21 cellular contexts compared by ENCODE assay signal in genomic region chr3:57746156-57747125, GRCh38. TPM values are rescaled to one million over a fixed set of nuclear protein-coding genes. Genes with fewer than 3 reads are reported as not detected.
DNase-seq lines count a peak whose midpoint lies in the region; ATAC-seq, FAIRE-seq and TF ChIP-seq lines count a peak whose summit lies in the region.
"Had no signal": no experiment of that assay in that cellular context is flagged by ENCODE, and none has a peak within 500 bp of the region (broad histone marks: within the 10 kb centered on the region; RNA-seq: fewer than 3 reads in every experiment).

No MANE protein-coding gene starts in this region.

- H3K4me3 Mint-ChIP-seq in CD8-positive, alpha-beta T cell, result no peak overlapping the region
- H3K4me3 Mint-ChIP-seq: CD4-positive, alpha-beta memory T cell; T-cell had no signal

- POLR2A ChIA-PET in HepG2 (lab: Yijun Ruan, JAX), result no interaction called here
- POLR2A ChIA-PET in CD8-positive, alpha-beta T cell (lab: Charles Lee), result no interaction called here

- H3K36me3 ChIP-seq in HepG2 (replicated peaks in 1 of 2; ENCODE audit: control insufficient read depth in 1 of 2, insufficient read depth in 2 of 2, low read length in 2 of 2) (no peaks in the 10 kb centered on the region), right lobe of liver (no peaks in the 10 kb centered on the region)
- no peaks in the 10 kb centered on the region for H3K36me3 ChIP-seq in CD8-positive, alpha-beta T cell (ENCODE audit: insufficient read depth, low read length)
- H3K36me3 ChIP-seq: BLaER1 treated with 17β-estradiol and CSF1 and Interleukin-3, amounts not matched to agents 10 nM and 100 nM; Peyer's patch had no signal

- in situ Hi-C loops in HepG2 (cut with HindIII; ENCODE audit: extremely low pct_ligation_motif_present, low pct_unique_long_range_greater_than_20kb), result no loop called here

- no peaks in the 10 kb centered on the region for H3K79me2 ChIP-seq in HepG2 (ENCODE audit: insufficient read depth, low read length)

- no peak for FAIRE-seq in HepG2 (lab: Jason Lieb, UNC)
- FAIRE-seq: A549, H54 had no signal

- TF ChIP-seq POLR2A in HepG2 (IDR thresholded peaks at IDR 0.05; ENCODE audit: insufficient read depth in 1 of 2, low read depth in 2 of 2, low read length in 2 of 2), result no peak
- no peak for TF ChIP-seq POLR2A in right lobe of liver (IDR thresholded peaks at IDR 0.05)

- no peaks in the 10 kb centered on the region for H3K9me3 ChIP-seq in HepG2 (ENCODE audit: low read length)
- no peaks in the 10 kb centered on the region for H3K9me3 ChIP-seq in right lobe of liver
- H3K9me3 ChIP-seq in CD8-positive, alpha-beta T cell (ENCODE audit: low read length), result no peaks in the 10 kb centered on the region
- H3K9me3 ChIP-seq: A549; BLaER1 treated with 17β-estradiol and CSF1 and Interleukin-3, amounts not matched to agents 10 nM and 100 nM; Peyer's patch had no signal

- 79% methylated on average over 17 of the region's 22 CpGs for WGBS in HepG2 (ENCODE audit: low lambda C conversion rate)
- WGBS in right lobe of liver (ENCODE audit: insufficient coverage, low coverage, low lambda C conversion rate, missing lambda C conversion rate), result 50% methylated on average over 2 of the region's 22 CpGs

- H3K9ac ChIP-seq in HepG2 (ENCODE audit: insufficient read depth, low read depth, low read length), result no peak overlapping the region
- H3K9ac ChIP-seq: BLaER1 treated with 17β-estradiol and CSF1 and Interleukin-3, amounts not matched to agents 10 nM and 100 nM had no signal

- H3K27me3 ChIP-seq in HepG2 (ENCODE audit: control insufficient read depth in 1 of 2, insufficient read depth in 2 of 2, low read length in 2 of 2) (no peaks in the 10 kb centered on the region), right lobe of liver (no peaks in the 10 kb centered on the region)
- no peaks in the 10 kb centered on the region for H3K27me3 ChIP-seq in CD8-positive, alpha-beta T cell (ENCODE audit: insufficient read depth, low read length)
- H3K27me3 ChIP-seq: BLaER1 treated with 17β-estradiol and CSF1 and Interleukin-3, amounts not matched to agents 10 nM and 100 nM; Peyer's patch had no signal

- CTCF ChIA-PET in HepG2 (lab: Yijun Ruan, JAX; ENCODE audit: low intra/inter-chr PET ratio, low total read pairs), result no interaction called here
- CTCF ChIA-PET in CD8-positive, alpha-beta T cell (lab: Charles Lee), result no interaction called here

- no peak for TF ChIP-seq RAD21 in HepG2 (CRISPR knock-in tag; IDR thresholded peaks at IDR 0.05)

- no peaks in the 10 kb centered on the region for H3K36me3 Mint-ChIP-seq in CD8-positive, alpha-beta T cell
- H3K36me3 Mint-ChIP-seq: CD4-positive, alpha-beta memory T cell; T-cell had no signal

- TF ChIP-seq EP300 in HepG2 (IDR thresholded peaks at IDR 0.05; ENCODE audit: low read depth in 2 of 2, low read length in 2 of 2) (no peak), HepG2 (CRISPR knock-in tag; IDR thresholded peaks at IDR 0.05; ENCODE audit: borderline replicate concordance) (no peak)

- H2AFZ ChIP-seq in HepG2 (ENCODE audit: low read length), result peak overlapping the region; percentile 37

- TF ChIP-seq CTCF in HepG2 (CRISPR knock-in tag; IDR thresholded peaks at IDR 0.05), result no peak
- TF ChIP-seq CTCF in right lobe of liver (IDR thresholded peaks at IDR 0.05), result no peak
- no peak for TF ChIP-seq CTCF in fibroblast of mammary gland (conservative IDR thresholded peaks at IDR 0.05; ENCODE audit: control insufficient read depth, insufficient read depth, low read depth, low read length)
- no peak for TF ChIP-seq CTCF in CD8-positive, alpha-beta T cell (IDR thresholded peaks at IDR 0.05)

- no TSS peak for BruUV-seq in HepG2 (replicated peaks; lab: Mats Ljungman, UMichigan)

- peak; percentile 74 for ATAC-seq in HepG2
- no peak for ATAC-seq in right lobe of liver
- no peak for ATAC-seq in HG02588 (IDR thresholded peaks at IDR 0.05; ENCODE audit: unreplicated experiment)
- no peak for ATAC-seq in CD8-positive, alpha-beta T cell
- ATAC-seq: T-cell had no signal

- intact Hi-C loops in HepG2 (cut with micrococcal nuclease; ENCODE audit: unreplicated experiment) (no loop called here), right lobe of liver (cut with DNase I) (no loop called here)
- intact Hi-C loops in CD8-positive, alpha-beta T cell (cut with DNase I, micrococcal nuclease), result no loop called here

- H3K4me1 ChIP-seq in HepG2 (ENCODE audit: insufficient read depth, low read length) (peaks cover 17% of the 10 kb centered on the region), right lobe of liver (peaks cover 0 to 1% (median under 1%) of the 10 kb centered on the region in 4 donors)
- no peaks in the 10 kb centered on the region for H3K4me1 ChIP-seq in CD8-positive, alpha-beta T cell (ENCODE audit: insufficient read depth, low read length)
- H3K4me1 ChIP-seq: Peyer's patch had no signal

- DNase-seq in HepG2 (ENCODE audit: low spot score) (no peak), right lobe of liver (no peak), NCI-H524 treated with DMSO at 0.1 percent for 48 hours (lab: John Stamatoyannopoulos, UW) (peak; percentile 61), fibroblast of mammary gland (ENCODE audit: low read depth) (peak; percentile 7), AG20443 (ENCODE audit: low spot score) (no peak)
- DNase-seq in CD8-positive, alpha-beta T cell, result no peak
- DNase-seq: CD4-positive, alpha-beta memory T cell; DMS53; EL; GF-D8; NCI-H1092; NCI-H1436; NCI-H187 treated with DMSO at 0.1 percent for 48 hours; NCI-H446 treated with DMSO at 0.1 percent for 48 hours; NCI-H748 treated with DMSO at 0.1 percent for 48 hours; Peyer's patch; T-cell had no signal

- no peak overlapping the region for H3K27ac Mint-ChIP-seq in CD8-positive, alpha-beta T cell
- H3K27ac Mint-ChIP-seq: CD4-positive, alpha-beta memory T cell; T-cell had no signal

- no peak overlapping the region for H3K4me2 ChIP-seq in HepG2 (ENCODE audit: low read depth, low read length)
- H3K4me2 ChIP-seq: A549; BLaER1 treated with 17β-estradiol and CSF1 and Interleukin-3, amounts not matched to agents 10 nM and 100 nM had no signal

- H3K4me3 ChIP-seq in HepG2 (replicated peaks in 1 of 3; ENCODE audit: insufficient read depth in 1 of 3, low read depth in 2 of 3, low read length in 3 of 3) (no peak overlapping the region), right lobe of liver (no peak overlapping the region), fibroblast of mammary gland (ENCODE audit: control insufficient read depth, low read depth, low read length) (no peak overlapping the region)
- no peak overlapping the region for H3K4me3 ChIP-seq in CD8-positive, alpha-beta T cell (ENCODE audit: low read depth, low read length)
- H3K4me3 ChIP-seq: A549; BLaER1 treated with 17β-estradiol and CSF1 and Interleukin-3, amounts not matched to agents 10 nM and 100 nM; Peyer's patch had no signal

- no peaks in the 10 kb centered on the region for H4K20me1 ChIP-seq in HepG2 (ENCODE audit: insufficient read depth, low read length)
- H4K20me1 ChIP-seq: BLaER1 treated with 17β-estradiol and CSF1 and Interleukin-3, amounts not matched to agents 10 nM and 100 nM had no signal

- H3K27ac ChIP-seq in HepG2 (ENCODE audit: extremely low read length, insufficient read depth, low read length), result no peak overlapping the region
- H3K27ac ChIP-seq in right lobe of liver, result no peak overlapping the region
- no peak overlapping the region for H3K27ac ChIP-seq in CD8-positive, alpha-beta T cell (ENCODE audit: low read depth, low read length)
- H3K27ac ChIP-seq: A549; BLaER1 treated with 17β-estradiol and CSF1 and Interleukin-3, amounts not matched to agents 10 nM and 100 nM; Peyer's patch had no signal

- H3K4me1 Mint-ChIP-seq in CD8-positive, alpha-beta T cell (ENCODE audit: low read depth), result no peaks in the 10 kb centered on the region
- H3K4me1 Mint-ChIP-seq: CD4-positive, alpha-beta memory T cell; T-cell had no signal

- no peaks in the 10 kb centered on the region for H3K9me3 Mint-ChIP-seq in CD8-positive, alpha-beta T cell
- H3K9me3 Mint-ChIP-seq: CD4-positive, alpha-beta memory T cell; T-cell had no signal

- peaks cover 2% of the 10 kb centered on the region for H3K27me3 Mint-ChIP-seq in CD8-positive, alpha-beta T cell (ENCODE audit: low read depth)
- H3K27me3 Mint-ChIP-seq: CD4-positive, alpha-beta memory T cell; T-cell had no signal

RNA-seq across cellular contexts. Expression of gene SLMAP, which starts 9.7 kb away (rescaled TPM):
- total RNA-seq in HepG2 (2016; rRNA removed; fragmentation: Illumina TruSeq; extraction: Trizol) (48.3 and 61.3 TPM in 2 replicates), right lobe of liver (10 to 100 TPM; 21.1 to 34.9 (median 25.1) TPM)
- total RNA-seq in HepG2 (2016; cell fraction: cytosol; rRNA removed; fragmentation: Illumina TruSeq; extraction: Trizol; ENCODE audit: low read depth), result 16.5 and 17.6 TPM in 2 replicates
- total RNA-seq in HepG2 (2016; cell fraction: insoluble cytoplasmic fraction; rRNA removed; fragmentation: Illumina TruSeq; extraction: Trizol), result 50.5 and 56.8 TPM in 2 replicates
- 26.6 and 29.2 TPM in 2 replicates for total RNA-seq in HepG2 (2016; cell fraction: membrane; rRNA removed; fragmentation: Illumina TruSeq; extraction: Trizol)
- 55.6 and 65.7 TPM in 2 replicates for total RNA-seq in HepG2 (2016; cell fraction: nucleus; rRNA removed; fragmentation: Illumina TruSeq; extraction: Trizol)
- polyA plus RNA-seq in HepG2 (2011; rRNA removed), result 23.2 and 24.0 TPM in 2 replicates
- polyA plus RNA-seq in HepG2 (2011; cell fraction: cytosol; rRNA removed), result 10.0 and 15.1 TPM in 2 replicates
- polyA plus RNA-seq in HepG2 (2011; cell fraction: nucleus; rRNA removed), result 21.3 and 27.5 TPM in 2 replicates
- 21.8 and 25.6 TPM in 2 replicates for polyA plus RNA-seq in HepG2 (2012)
- 1.7 and 2.2 TPM in 2 replicates for polyA plus RNA-seq in HepG2 (2016; cell fraction: cytosol; fragmentation: Illumina TruSeq; extraction: Trizol; ENCODE audit: low read depth)
- polyA plus RNA-seq in HepG2 (2016; cell fraction: insoluble cytoplasmic fraction; fragmentation: Illumina TruSeq; extraction: Trizol; ENCODE audit: low read depth), result 40.5 and 40.7 TPM in 2 replicates
- 10.4 and 10.5 TPM in 2 replicates for polyA plus RNA-seq in HepG2 (2016; cell fraction: membrane; fragmentation: Illumina TruSeq; extraction: Trizol; ENCODE audit: low read depth)
- 44.5 and 45.1 TPM in 2 replicates for polyA plus RNA-seq in HepG2 (2016; cell fraction: nucleus; fragmentation: Illumina TruSeq; extraction: Trizol; ENCODE audit: insufficient read depth, low read depth)
- 90.9 and 106 TPM in 2 replicates for polyA minus RNA-seq in HepG2 (2011; rRNA and poly(A)+ RNA removed; ENCODE audit: low replicate concordance)
- polyA minus RNA-seq in HepG2 (2011; cell fraction: cytosol; rRNA and poly(A)+ RNA removed), result 36.1 and 37.0 TPM in 2 replicates
- polyA minus RNA-seq in HepG2 (2011; cell fraction: nucleus; rRNA and poly(A)+ RNA removed), result 122 and 124 TPM in 2 replicates
- 10 to 100 TPM; 55.0 to 56.7 TPM for total RNA-seq in CD8-positive, alpha-beta T cell

RNA-seq across cellular contexts. Expression of gene DENND6A, which starts 53.6 kb away (rescaled TPM):
- total RNA-seq in HepG2 (2016; rRNA removed; fragmentation: Illumina TruSeq; extraction: Trizol), result 9.4 and 12.8 TPM in 2 replicates
- total RNA-seq in HepG2 (2016; cell fraction: cytosol; rRNA removed; fragmentation: Illumina TruSeq; extraction: Trizol; ENCODE audit: low read depth), result 8.3 and 10.2 TPM in 2 replicates
- 9.9 and 12.4 TPM in 2 replicates for total RNA-seq in HepG2 (2016; cell fraction: insoluble cytoplasmic fraction; rRNA removed; fragmentation: Illumina TruSeq; extraction: Trizol)
- 4.6 and 5.3 TPM in 2 replicates for total RNA-seq in HepG2 (2016; cell fraction: membrane; rRNA removed; fragmentation: Illumina TruSeq; extraction: Trizol)
- total RNA-seq in HepG2 (2016; cell fraction: nucleus; rRNA removed; fragmentation: Illumina TruSeq; extraction: Trizol), result 10.8 and 12.4 TPM in 2 replicates
- 9.7 and 11.1 TPM in 2 replicates for polyA plus RNA-seq in HepG2 (2011; rRNA removed)
- 4.4 and 9.0 TPM in 2 replicates for polyA plus RNA-seq in HepG2 (2011; cell fraction: cytosol; rRNA removed)
- 5.5 and 8.4 TPM in 2 replicates for polyA plus RNA-seq in HepG2 (2011; cell fraction: nucleus; rRNA removed)
- 8.3 and 9.7 TPM in 2 replicates for polyA plus RNA-seq in HepG2 (2012)
- 0.28 and 0.61 TPM in 2 replicates for polyA plus RNA-seq in HepG2 (2016; cell fraction: cytosol; fragmentation: Illumina TruSeq; extraction: Trizol; ENCODE audit: low read depth)
- polyA plus RNA-seq in HepG2 (2016; cell fraction: insoluble cytoplasmic fraction; fragmentation: Illumina TruSeq; extraction: Trizol; ENCODE audit: low read depth), result 7.7 and 8.2 TPM in 2 replicates
- 1.7 and 1.9 TPM in 2 replicates for polyA plus RNA-seq in HepG2 (2016; cell fraction: membrane; fragmentation: Illumina TruSeq; extraction: Trizol; ENCODE audit: low read depth)
- polyA plus RNA-seq in HepG2 (2016; cell fraction: nucleus; fragmentation: Illumina TruSeq; extraction: Trizol; ENCODE audit: insufficient read depth, low read depth), result 14.9 and 16.0 TPM in 2 replicates
- 5.4 and 22.0 TPM in 2 replicates for polyA minus RNA-seq in HepG2 (2011; rRNA and poly(A)+ RNA removed; ENCODE audit: low replicate concordance)
- 8.2 and 11.8 TPM in 2 replicates for polyA minus RNA-seq in HepG2 (2011; cell fraction: cytosol; rRNA and poly(A)+ RNA removed)
- polyA minus RNA-seq in HepG2 (2011; cell fraction: nucleus; rRNA and poly(A)+ RNA removed), result 14.3 and 18.4 TPM in 2 replicates
- 10 to 100 TPM in 2 of 6 experiments, 1 to 10 TPM in 4; 5.5 to 11.0 (median 9.2) TPM for total RNA-seq in right lobe of liver
- 10 to 100 TPM; 74.6 to 79.3 TPM for total RNA-seq in CD8-positive, alpha-beta T cell

Comparison
In these comparisons a context has a peak if more than half of its experiments do, and no peak if none do; other contexts are left out.
1. DNase-seq: peak in NCI-H524 treated with DMSO at 0.1 percent for 48 hours (single experiment) and fibroblast of mammary gland (single experiment); none in HepG2 (single experiment), right lobe of liver (0 of 3), AG20443 (single experiment) and CD8-positive, alpha-beta T cell (0 of 7).